In genomic region chr7:77796960-77797359, GRCh38 we compare ENCODE assay signal across 9 cellular contexts. TPM values are rescaled to one million over a fixed set of nuclear protein-coding genes. Genes with fewer than 3 reads are reported as not detected.
DNase-seq lines count a peak whose midpoint lies in the region; ATAC-seq, FAIRE-seq and TF ChIP-seq lines count a peak whose summit lies in the region.
"Had no signal": no experiment of that assay in that cellular context is flagged by ENCODE, and none has a peak within 500 bp of the region (broad histone marks: within the 10 kb centered on the region; RNA-seq: fewer than 3 reads in every experiment).

No MANE protein-coding gene starts in this region.

- H3K27me3 ChIP-seq in left ventricle myocardium inferior (ENCODE audit: low read depth) (no peaks in the 10 kb centered on the region), mesenchymal stem cell (ENCODE audit: control insufficient read depth in 1 of 2, insufficient read depth in 1 of 2, low read length in 2 of 2) (no peaks in the 10 kb centered on the region), vagina (no peaks in the 10 kb centered on the region)

- intact Hi-C loops in left ventricle myocardium inferior (cut with micrococcal nuclease): no loop called here
- intact Hi-C loops in left ventricle myocardium superior (cut with micrococcal nuclease): no loop called here
- intact Hi-C loops in vagina (cut with DNase I): loop anchor here (5.0 kb wide), 1 partner anchor 225 kb away; no protein-coding TSS in a partner anchor

- no peak overlapping the region for H2AK5ac ChIP-seq in mesenchymal stem cell (ENCODE audit: low read length, severe bottlenecking)

- no peak overlapping the region for H3K4ac ChIP-seq in mesenchymal stem cell (ENCODE audit: low read depth in 1 of 2, low read length in 2 of 2)

- no peak for TF ChIP-seq CTCF in left ventricle myocardium inferior (IDR thresholded peaks at IDR 0.05; ENCODE audit: borderline replicate concordance)
- TF ChIP-seq CTCF in astrocyte of the spinal cord (IDR thresholded peaks at IDR 0.05; ENCODE audit: low read depth, low read length): no peak
- no peak for TF ChIP-seq CTCF in vagina (IDR thresholded peaks at IDR 0.05)

- H3K27ac ChIP-seq in left ventricle myocardium inferior (replicated peaks): no peak overlapping the region
- no peak overlapping the region for H3K27ac ChIP-seq in mesenchymal stem cell (ENCODE audit: low read length, poor library complexity, severe bottlenecking)
- H3K27ac ChIP-seq in vagina: peak overlapping the region; percentile 80

- H3K4me1 ChIP-seq in left ventricle myocardium inferior (peaks cover 61% of the 10 kb centered on the region), mesenchymal stem cell (ENCODE audit: control insufficient read depth, insufficient read depth, low read depth, low read length) (peaks cover 1% of the 10 kb centered on the region), vagina (peaks cover 37% of the 10 kb centered on the region)

- FAIRE-seq in GM12892 (lab: Jason Lieb, UNC): no peak

- ATAC-seq in left ventricle myocardium superior: no peak

- H4K91ac ChIP-seq in mesenchymal stem cell (ENCODE audit: low read length): no peak overlapping the region

- WGBS in mesenchymal stem cell: 82% methylated on average over 2 of the region's 5 CpGs

- H4K8ac ChIP-seq in mesenchymal stem cell (ENCODE audit: low read length): no peak overlapping the region

- peaks cover 12% of the 10 kb centered on the region for H3K79me1 ChIP-seq in mesenchymal stem cell (replicated peaks; ENCODE audit: low read length, poor library complexity, severe bottlenecking)

- no peak overlapping the region for H3K14ac ChIP-seq in mesenchymal stem cell (ENCODE audit: low read length in 2 of 2)

- H2AFZ ChIP-seq in mesenchymal stem cell (ENCODE audit: low read depth, low read length): no peak overlapping the region

- TF ChIP-seq POLR2A in vagina (IDR thresholded peaks at IDR 0.05): no peak
- TF ChIP-seq POLR2A in GM12892 (IDR thresholded peaks at IDR 0.05; ENCODE audit: low read depth, low read length): no peak

- no peak for DNase-seq in left ventricle myocardium inferior
- no peak for DNase-seq in left ventricle myocardium superior
- no peak for DNase-seq in astrocyte of the spinal cord (ENCODE audit: low read depth, low spot score)
- DNase-seq in mesenchymal stem cell: peak; percentile 18
- DNase-seq in vagina (ENCODE audit: extremely low spot score in 2 of 2): no peak
- no peak for DNase-seq in DMS114 treated with DMSO at 0.1 percent for 48 hours (lab: John Stamatoyannopoulos, UW; ENCODE audit: unreplicated experiment)
- no peak for DNase-seq in GM12892 (ENCODE audit: insufficient read length)
- DNase-seq in NCI-H526 treated with DMSO at 0.1 percent for 48 hours (lab: John Stamatoyannopoulos, UW): no peak
- DNase-seq: NCI-H1417 treated with DMSO at 0.1 percent for 48 hours had no signal

- H3K18ac ChIP-seq in mesenchymal stem cell (ENCODE audit: low read depth in 1 of 2, low read length in 2 of 2): no peak overlapping the region

- H3K36me3 ChIP-seq in left ventricle myocardium inferior: peaks cover 15% of the 10 kb centered on the region
- H3K36me3 ChIP-seq in mesenchymal stem cell (ENCODE audit: control insufficient read depth in 1 of 2, insufficient read depth in 2 of 2, low read depth in 1 of 2, low read length in 2 of 2): peaks cover 7 to 18% of the 10 kb centered on the region in 2 experiments
- no peaks in the 10 kb centered on the region for H3K36me3 ChIP-seq in vagina

- peak overlapping the region; percentile 97 for H3K4me3 ChIP-seq in left ventricle myocardium inferior
- peak overlapping the region; percentile 76 for H3K4me3 ChIP-seq in astrocyte of the spinal cord (ENCODE audit: low read depth, low read length)
- H3K4me3 ChIP-seq in mesenchymal stem cell (ENCODE audit: insufficient read depth in 1 of 2, low read depth in 1 of 2, low read length in 2 of 2): peak overlapping the region in 1 of 2 experiments; percentile 95
- H3K4me3 ChIP-seq in vagina: peak overlapping the region; percentile 81 to 93

- no peak overlapping the region for H2BK15ac ChIP-seq in mesenchymal stem cell (ENCODE audit: low read depth, poor library complexity, severe bottlenecking)

- H3K9ac ChIP-seq in mesenchymal stem cell (ENCODE audit: low read length): peak overlapping the region; percentile 97

- no peak overlapping the region for H2BK120ac ChIP-seq in mesenchymal stem cell (ENCODE audit: low read depth, low read length)

- no peak overlapping the region for H2BK5ac ChIP-seq in mesenchymal stem cell (ENCODE audit: low read depth, low read length, poor library complexity, severe bottlenecking)

- H3K23ac ChIP-seq in mesenchymal stem cell (ENCODE audit: low read length in 2 of 2): no peak overlapping the region

- H3K4me2 ChIP-seq in mesenchymal stem cell (ENCODE audit: low read length, poor library complexity, severe bottlenecking): peak overlapping the region; percentile 77

- no peak overlapping the region for H2BK12ac ChIP-seq in mesenchymal stem cell (ENCODE audit: low read length in 2 of 2)

- in situ Hi-C loops in astrocyte of the spinal cord (cut with HindIII; ENCODE audit: low sequenced_read_pairs): no loop called here

- H3K9me3 ChIP-seq in left ventricle myocardium inferior (replicated peaks) (no peaks in the 10 kb centered on the region), mesenchymal stem cell (ENCODE audit: control insufficient read depth, low read length) (no peaks in the 10 kb centered on the region), vagina (no peaks in the 10 kb centered on the region)

RNA-seq across cellular contexts. Expression of gene TMEM60, which starts 1.3 kb away (rescaled TPM):
- total RNA-seq in left ventricle myocardium inferior (8.2 TPM), left ventricle myocardium superior (8.1 TPM), vagina (13.5 TPM)
- 32.3 TPM for polyA plus RNA-seq in mesenchymal stem cell (2013, experiment 1 of 2)
- 33.1 TPM for polyA plus RNA-seq in mesenchymal stem cell (2013, experiment 2 of 2)
- 26.2 TPM for polyA plus RNA-seq in GM12892 (2012; ENCODE audit: missing spikeins)

RNA-seq across cellular contexts. Expression of gene PHTF2, which starts 1.6 kb away (rescaled TPM):
- 22.1 TPM for total RNA-seq in left ventricle myocardium inferior
- total RNA-seq in left ventricle myocardium superior: 22.3 TPM
- polyA plus RNA-seq in mesenchymal stem cell (2013, experiment 1 of 2): 38.7 TPM
- polyA plus RNA-seq in mesenchymal stem cell (2013, experiment 2 of 2): 38.4 TPM
- total RNA-seq in vagina: 12.0 TPM
- polyA plus RNA-seq in GM12892 (2012; ENCODE audit: missing spikeins): 24.9 TPM
